1 cellular context compared by ENCODE assay signal in the genomic region with DNA sequence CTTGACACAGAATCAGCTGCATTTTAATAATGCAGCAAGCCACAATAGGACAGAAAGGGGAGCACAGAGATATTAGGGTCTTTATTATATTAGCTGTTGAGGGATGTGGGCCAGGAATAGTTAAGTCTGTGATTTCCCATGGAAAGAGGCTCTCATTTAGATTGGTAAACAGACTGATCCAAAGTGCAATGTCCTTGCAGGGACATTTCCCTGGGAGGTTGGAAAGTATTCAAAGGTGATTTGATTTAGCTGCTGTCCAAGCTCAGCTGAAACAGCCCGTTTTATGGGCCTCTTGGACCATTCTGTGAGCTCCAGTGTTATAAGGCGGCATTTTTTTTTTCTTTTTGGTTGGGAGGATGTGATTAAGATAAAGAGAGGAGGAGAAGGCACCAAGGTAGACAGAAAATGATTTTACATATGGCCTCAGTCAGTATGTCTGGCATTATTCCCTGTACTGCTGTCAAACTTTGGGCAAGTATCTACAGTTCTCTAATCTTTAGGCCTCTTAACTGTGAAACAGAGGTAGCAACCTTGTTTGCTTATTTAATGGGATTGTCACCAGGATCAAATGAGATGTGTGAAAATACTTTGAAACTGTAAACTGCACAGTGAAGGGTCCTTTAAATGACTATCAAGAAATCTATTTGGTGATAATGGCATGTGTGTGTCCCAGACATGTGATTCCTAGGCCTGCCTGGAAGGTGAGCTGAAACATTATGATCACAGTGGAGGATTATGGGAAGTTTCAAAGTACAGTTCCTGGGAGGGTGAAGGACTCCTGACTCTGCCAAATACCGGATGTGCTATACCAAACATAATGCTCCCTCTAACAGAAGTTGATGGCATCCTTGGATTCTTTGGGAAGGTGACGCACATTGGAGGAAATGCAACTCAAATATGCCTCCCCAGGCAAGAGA.
TF ChIP-seq lines count a peak whose summit lies in the region.

No MANE protein-coding gene starts in this region.

TF ChIP-seq in HepG2, 621 proteins besides CTCF, POLR2A, EP300 and RAD21 (continued from another document):
- TF ChIP-seq, protein P1, sequence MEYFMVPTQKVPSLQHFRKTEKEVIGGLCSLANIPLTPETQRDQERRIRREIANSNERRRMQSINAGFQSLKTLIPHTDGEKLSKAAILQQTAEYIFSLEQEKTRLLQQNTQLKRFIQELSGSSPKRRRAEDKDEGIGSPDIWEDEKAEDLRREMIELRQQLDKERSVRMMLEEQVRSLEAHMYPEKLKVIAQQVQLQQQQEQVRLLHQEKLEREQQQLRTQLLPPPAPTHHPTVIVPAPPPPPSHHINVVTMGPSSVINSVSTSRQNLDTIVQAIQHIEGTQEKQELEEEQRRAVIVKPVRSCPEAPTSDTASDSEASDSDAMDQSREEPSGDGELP (IDR thresholded peaks at IDR 0.05; ENCODE audit: borderline replicate concordance, low read depth): peak; percentile 73; the same call in 1 of the 2 replicates
- TF ChIP-seq, protein P2, sequence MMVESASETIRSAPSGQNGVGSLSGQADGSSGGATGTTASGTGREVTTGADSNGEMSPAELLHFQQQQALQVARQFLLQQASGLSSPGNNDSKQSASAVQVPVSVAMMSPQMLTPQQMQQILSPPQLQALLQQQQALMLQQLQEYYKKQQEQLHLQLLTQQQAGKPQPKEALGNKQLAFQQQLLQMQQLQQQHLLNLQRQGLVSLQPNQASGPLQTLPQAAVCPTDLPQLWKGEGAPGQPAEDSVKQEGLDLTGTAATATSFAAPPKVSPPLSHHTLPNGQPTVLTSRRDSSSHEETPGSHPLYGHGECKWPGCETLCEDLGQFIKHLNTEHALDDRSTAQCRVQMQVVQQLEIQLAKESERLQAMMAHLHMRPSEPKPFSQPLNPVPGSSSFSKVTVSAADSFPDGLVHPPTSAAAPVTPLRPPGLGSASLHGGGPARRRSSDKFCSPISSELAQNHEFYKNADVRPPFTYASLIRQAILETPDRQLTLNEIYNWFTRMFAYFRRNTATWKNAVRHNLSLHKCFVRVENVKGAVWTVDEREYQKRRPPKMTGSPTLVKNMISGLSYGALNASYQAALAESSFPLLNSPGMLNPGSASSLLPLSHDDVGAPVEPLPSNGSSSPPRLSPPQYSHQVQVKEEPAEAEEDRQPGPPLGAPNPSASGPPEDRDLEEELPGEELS (CRISPR knock-in tag; IDR thresholded peaks at IDR 0.05): peak; percentile 65
- TF ChIP-seq MIXL1 (CRISPR knock-in tag; IDR thresholded peaks at IDR 0.05): peak; percentile 75; the same call in 1 of the 2 replicates
- TF ChIP-seq RFXANK (CRISPR knock-in tag; IDR thresholded peaks at IDR 0.05): no peak
- no peak for TF ChIP-seq KDM5A (IDR thresholded peaks at IDR 0.05; ENCODE audit: borderline replicate concordance, low read length)
- no peak for TF ChIP-seq ZNF44 (CRISPR knock-in tag; IDR thresholded peaks at IDR 0.05)
- peak; percentile 78 for TF ChIP-seq POGZ (CRISPR knock-in tag; IDR thresholded peaks at IDR 0.05)
- TF ChIP-seq KAT8 (CRISPR knock-in tag; IDR thresholded peaks at IDR 0.05): peak; percentile 41; the same call in 1 of the 2 replicates
- peak; percentile 24; the same call in 1 of the 2 replicates for TF ChIP-seq DPF2 (CRISPR knock-in tag; IDR thresholded peaks at IDR 0.05; ENCODE audit: borderline replicate concordance, low read depth)
- TF ChIP-seq FOXJ3 (CRISPR knock-in tag; IDR thresholded peaks at IDR 0.05; ENCODE audit: borderline replicate concordance): peak; percentile 33; the same call in 1 of the 2 replicates
- peak; percentile 67; the same call in 1 of the 2 replicates for TF ChIP-seq SALL1 (CRISPR knock-in tag; IDR thresholded peaks at IDR 0.05)
- peak; percentile 37; the same call in 1 of the 2 replicates for TF ChIP-seq THAP11 (CRISPR knock-in tag; IDR thresholded peaks at IDR 0.05)
- TF ChIP-seq ZNF670 (CRISPR knock-in tag; IDR thresholded peaks at IDR 0.05; ENCODE audit: borderline replicate concordance): 0 out of 2 replicates have a peak, but pooled peaks have one; percentile 42
- TF ChIP-seq, protein P3, sequence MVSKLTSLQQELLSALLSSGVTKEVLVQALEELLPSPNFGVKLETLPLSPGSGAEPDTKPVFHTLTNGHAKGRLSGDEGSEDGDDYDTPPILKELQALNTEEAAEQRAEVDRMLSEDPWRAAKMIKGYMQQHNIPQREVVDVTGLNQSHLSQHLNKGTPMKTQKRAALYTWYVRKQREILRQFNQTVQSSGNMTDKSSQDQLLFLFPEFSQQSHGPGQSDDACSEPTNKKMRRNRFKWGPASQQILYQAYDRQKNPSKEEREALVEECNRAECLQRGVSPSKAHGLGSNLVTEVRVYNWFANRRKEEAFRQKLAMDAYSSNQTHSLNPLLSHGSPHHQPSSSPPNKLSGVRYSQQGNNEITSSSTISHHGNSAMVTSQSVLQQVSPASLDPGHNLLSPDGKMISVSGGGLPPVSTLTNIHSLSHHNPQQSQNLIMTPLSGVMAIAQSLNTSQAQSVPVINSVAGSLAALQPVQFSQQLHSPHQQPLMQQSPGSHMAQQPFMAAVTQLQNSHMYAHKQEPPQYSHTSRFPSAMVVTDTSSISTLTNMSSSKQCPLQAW (CRISPR knock-in tag; IDR thresholded peaks at IDR 0.05): peak; percentile 26; the same call in 1 of the 2 replicates
- TF ChIP-seq CEBPG (CRISPR knock-in tag; IDR thresholded peaks at IDR 0.05): peak; percentile 47
TF ChIP-seq in HepG2: peak in this region for 145.
